Comparison of ENCODE assay signal across 8 cellular contexts in the genomic region with DNA sequence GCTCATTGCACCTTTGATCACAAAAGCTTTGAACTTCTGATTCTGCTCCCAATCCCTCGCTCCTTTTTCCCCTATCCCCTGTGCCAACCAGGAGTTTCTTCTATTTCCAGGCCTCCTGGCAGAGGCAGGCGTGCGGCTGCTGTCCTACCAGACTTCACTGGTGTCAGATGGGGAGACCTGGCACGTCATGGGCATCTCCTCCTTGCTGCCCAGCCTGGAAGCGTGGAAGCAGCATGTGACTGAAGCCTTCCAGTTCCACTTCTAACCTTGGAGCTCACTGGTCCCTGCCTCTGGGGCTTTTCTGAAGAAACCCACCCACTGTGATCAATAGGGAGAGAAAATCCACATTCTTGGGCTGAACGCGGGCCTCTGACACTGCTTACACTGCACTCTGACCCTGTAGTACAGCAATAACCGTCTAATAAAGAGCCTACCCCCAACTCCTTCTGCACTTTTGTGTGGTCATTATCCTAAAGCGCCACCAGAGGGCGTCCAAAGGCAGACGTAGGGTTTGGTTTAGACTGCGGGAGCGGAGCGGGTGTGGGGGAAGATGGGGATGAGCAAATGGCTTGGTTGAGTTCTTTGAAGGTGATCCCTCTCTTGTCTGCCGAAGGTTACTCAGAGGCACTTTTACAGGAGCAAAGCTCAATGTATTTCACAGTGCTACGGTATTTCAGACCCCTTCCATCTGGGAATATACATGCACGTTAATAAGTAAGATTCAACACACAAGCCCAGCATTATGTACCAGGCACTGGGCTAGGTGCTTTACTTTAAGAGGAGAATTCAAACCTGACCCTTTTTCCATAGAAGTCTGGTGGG. TPM values are rescaled to one million over a fixed set of nuclear protein-coding genes. Genes with fewer than 3 reads are reported as not detected.
DNase-seq lines count a peak whose midpoint lies in the region; ATAC-seq and TF ChIP-seq lines count a peak whose summit lies in the region.

No MANE protein-coding gene starts in this region.

- H2BK5ac ChIP-seq in H9 (ENCODE audit: insufficient read length, low read length), result no peak overlapping the region

- POLR2A ChIA-PET in T-cell (lab: Charles Lee), result no interaction called here

- H3K4me2 ChIP-seq in H9 (ENCODE audit: insufficient read depth, insufficient read length, low read length) (no peak overlapping the region), smooth muscle cell (no peak overlapping the region)

- H3K79me1 ChIP-seq in H9 (ENCODE audit: insufficient read depth, low read depth, low read length, poor library complexity, severe bottlenecking), result no peaks in the 10 kb centered on the region

- H3K18ac ChIP-seq in H9 (ENCODE audit: insufficient read length, low read depth, low read length), result no peak overlapping the region

- H4K20me1 ChIP-seq in H9 (ENCODE audit: control insufficient read depth, insufficient read depth, insufficient read length) (no peaks in the 10 kb centered on the region), smooth muscle cell (ENCODE audit: low read depth) (no peaks in the 10 kb centered on the region)

- no peak overlapping the region for H2AK5ac ChIP-seq in H9 (ENCODE audit: insufficient read length, low read length)

- H2BK20ac ChIP-seq in H9 (ENCODE audit: low read depth, low read length, poor library complexity, severe bottlenecking), result no peak overlapping the region

- H3K4me3 Mint-ChIP-seq in H9 (no peak overlapping the region), T-cell (no peak overlapping the region)

- no peak overlapping the region for H2BK120ac ChIP-seq in H9 (ENCODE audit: low read depth, low read length, poor library complexity, severe bottlenecking)

- no peaks in the 10 kb centered on the region for H3K23me2 ChIP-seq in H9 (ENCODE audit: insufficient read length, low read depth, low read length, poor library complexity, severe bottlenecking)

- H3K27ac ChIP-seq in H9 (ENCODE audit: insufficient read length, low read depth, low read length) (no peak overlapping the region), smooth muscle cell (ENCODE audit: low read depth) (no peak overlapping the region)

- H3K4ac ChIP-seq in H9 (ENCODE audit: low read depth, low read length), result no peak overlapping the region

- ATAC-seq in T-cell (replicated peaks in 1 of 4) (peak; percentile 44 to 67 (median 62)), GM19452 (IDR thresholded peaks at IDR 0.05; ENCODE audit: unreplicated experiment) (no peak)

- no peak overlapping the region for H3K4me3 ChIP-seq in smooth muscle cell

- H4K5ac ChIP-seq in H9 (ENCODE audit: insufficient read length, low read depth, low read length), result no peak overlapping the region

- H3K14ac ChIP-seq in H9 (ENCODE audit: insufficient read depth, low read length), result no peak overlapping the region

- no peak overlapping the region for H2BK15ac ChIP-seq in H9 (ENCODE audit: low read depth, low read length)

- H3K36me3 Mint-ChIP-seq in H9 (ENCODE audit: insufficient read depth in 1 of 3, low read depth in 3 of 3), result peaks cover 35 to 54% (median 46%) of the 10 kb centered on the region in 3 experiments; a peak in 6 of 7 replicates
- no peaks in the 10 kb centered on the region for H3K36me3 Mint-ChIP-seq in T-cell

- TF ChIP-seq CTCF in H9 (conservative IDR thresholded peaks at IDR 0.05) (peak; percentile 87), smooth muscle cell (IDR thresholded peaks at IDR 0.05; ENCODE audit: borderline replicate concordance, insufficient read depth, poor library complexity, severe bottlenecking) (peak; percentile 80)

- H3K79me2 ChIP-seq in H9 (ENCODE audit: insufficient read depth, low read length) (no peaks in the 10 kb centered on the region), smooth muscle cell (ENCODE audit: low read depth) (no peaks in the 10 kb centered on the region)

- CTCF ChIA-PET in T-cell (lab: Charles Lee), result interaction anchor here in 1 of 2 donors (0.8 to 1.0 kb wide), 2 partner anchors 8 to 14 kb away, joined by 3 to 4 read pairs; no protein-coding TSS in a partner anchor

- no peak overlapping the region for H3K56ac ChIP-seq in H9 (ENCODE audit: insufficient read length, low read depth, low read length)

- H3K23ac ChIP-seq in H9 (ENCODE audit: insufficient read length, low read depth, low read length), result no peak overlapping the region

- no peaks in the 10 kb centered on the region for H3K36me3 ChIP-seq in smooth muscle cell (ENCODE audit: low read depth)

- no peak overlapping the region for H4K91ac ChIP-seq in H9 (ENCODE audit: insufficient read length, low read depth, low read length)

- H3K27ac Mint-ChIP-seq in H9, result peak overlapping the region; percentile 21 to 86 (median 55); a peak in 5 of 7 replicates
- no peak overlapping the region for H3K27ac Mint-ChIP-seq in T-cell

- DNase-seq in DMS79 (lab: John Stamatoyannopoulos, UW), result peak; percentile 20
- DNase-seq in H9, result peak; percentile 67
- peak; percentile 48 for DNase-seq in NCI-H128 (lab: John Stamatoyannopoulos, UW; ENCODE audit: unreplicated experiment)
- DNase-seq in T-cell, result peak in 29 of 34 experiments; percentile 8 to 47 (median 26)
- DNase-seq in astrocyte of the hippocampus (ENCODE audit: low read depth, low spot score), result peak; percentile 82
- peak; percentile 49 for DNase-seq in iPS DF 4.7 (ENCODE audit: extremely low read depth, low spot score)
- DNase-seq in smooth muscle cell (lab: John Stamatoyannopoulos, UW; ENCODE audit: unreplicated experiment), result no peak

- H2AFZ ChIP-seq in H9 (ENCODE audit: low read length) (no peak overlapping the region), smooth muscle cell (ENCODE audit: low read depth) (no peak overlapping the region)

- peaks cover 32% of the 10 kb centered on the region for H3F3A ChIP-seq in smooth muscle cell (ENCODE audit: low read depth)

- H3T11ph ChIP-seq in H9 (ENCODE audit: low read length), result no peak overlapping the region

- no peak overlapping the region for H4K8ac ChIP-seq in H9 (replicated peaks; ENCODE audit: insufficient read length, low read depth, low read length)

- H3K9me3 ChIP-seq in H9 (ENCODE audit: control insufficient read depth, low read depth, low read length) (no peaks in the 10 kb centered on the region), smooth muscle cell (replicated peaks; ENCODE audit: low read depth) (no peaks in the 10 kb centered on the region)

- H3K27me3 ChIP-seq in H9 (ENCODE audit: insufficient read depth, low read length) (no peaks in the 10 kb centered on the region; the same call in 1 of the 2 replicates), smooth muscle cell (ENCODE audit: low read depth) (no peaks in the 10 kb centered on the region)

- H3K27me3 Mint-ChIP-seq in H9 (ENCODE audit: low read depth), result no peaks in the 10 kb centered on the region; the same call in none of the 2 replicates
- H3K27me3 Mint-ChIP-seq in T-cell, result no peaks in the 10 kb centered on the region

- WGBS in H9 (ENCODE audit: extremely low coverage, insufficient read length, low lambda C conversion rate), result no CpG with 5 or more reads among the region's 17 CpGs
- 59% methylated on average over 17 of the region's 17 CpGs for WGBS in smooth muscle cell (ENCODE audit: low lambda C conversion rate)

- H2BK12ac ChIP-seq in H9 (ENCODE audit: insufficient read length, low read depth, low read length), result no peak overlapping the region

- H3K9me3 Mint-ChIP-seq in H9 (no peaks in the 10 kb centered on the region; a peak in 1 of 5 replicates), T-cell (no peaks in the 10 kb centered on the region)

- H3K4me1 Mint-ChIP-seq in H9 (peaks cover 22 to 33% of the 10 kb centered on the region in 2 experiments), T-cell (peaks cover 0 to 4% (median 3%) of the 10 kb centered on the region in 3 donors)

- H3K4me1 ChIP-seq in H9 (ENCODE audit: insufficient read depth, low read length) (peaks cover 4% of the 10 kb centered on the region; the same call in 1 of the 2 replicates), smooth muscle cell (ENCODE audit: low read depth) (peaks cover 17% of the 10 kb centered on the region)

- H3K9ac ChIP-seq in H9 (ENCODE audit: extremely low read depth, insufficient read length, low read length) (no peak overlapping the region), smooth muscle cell (ENCODE audit: low read depth) (no peak overlapping the region)

RNA-seq across cellular contexts. Expression of gene HMGCS2, which starts 24.7 kb away (rescaled TPM):
- total RNA-seq in H9 (2021) (not detected in 2 replicates), T-cell (under 1 TPM in 3 of 5 donors, not detected in 2; 0.35 to 0.82 (median 0.56) TPM), smooth muscle cell (not detected in 2 replicates)
- 0.08 TPM in 1 of 2 replicates, not detected in the other for polyA plus RNA-seq in smooth muscle cell

RNA-seq across cellular contexts. Expression of gene PHGDH, which starts 32.3 kb away (rescaled TPM):
- total RNA-seq in H9 (2021), result 458 and 485 TPM in 2 replicates
- 10 to 100 TPM in 3 of 5 donors, 1 to 10 TPM in 2; 7.8 to 27.4 (median 14.3) TPM for total RNA-seq in T-cell
- 66.1 and 93.2 TPM in 2 replicates for total RNA-seq in smooth muscle cell
- 134 and 141 TPM in 2 replicates for polyA plus RNA-seq in smooth muscle cell

Comparison
In these comparisons a context has a peak if more than half of its experiments do, and no peak if none do; other contexts are left out.
1. H3K27ac Mint-ChIP-seq: peak in H9 (3 of 3); none in T-cell (0 of 2).